ENCODE assay signal across 15 cellular contexts in the genomic region with DNA sequence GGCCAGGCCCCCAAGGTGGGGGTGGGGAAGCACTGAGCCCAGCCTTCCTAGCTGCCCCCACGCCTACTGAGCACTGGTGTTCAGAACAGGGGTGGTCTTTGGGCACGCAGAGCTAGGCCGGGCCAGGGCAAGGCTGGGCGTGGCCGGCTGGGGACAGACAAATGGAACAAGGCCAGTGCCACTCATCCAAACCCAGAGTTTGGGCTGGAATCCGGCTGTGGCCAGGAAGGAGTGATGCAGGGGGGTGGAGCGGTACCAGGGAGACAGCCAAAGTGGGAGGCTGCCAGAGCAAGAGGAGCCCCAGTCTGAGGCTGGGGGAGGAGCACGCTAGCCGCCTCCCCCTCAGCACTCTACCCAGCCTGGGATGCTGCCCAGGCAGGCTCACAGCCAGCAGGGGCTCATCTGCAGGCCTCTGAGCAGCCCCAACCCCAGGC. TPM values are rescaled to one million over a fixed set of nuclear protein-coding genes. Genes with fewer than 3 reads are reported as not detected.
DNase-seq lines count a peak whose midpoint lies in the region; ATAC-seq, FAIRE-seq and TF ChIP-seq lines count a peak whose summit lies in the region.
"Had no signal": no experiment of that assay in that cellular context is flagged by ENCODE, and none has a peak within 500 bp of the region (broad histone marks: within the 10 kb centered on the region; RNA-seq: fewer than 3 reads in every experiment).

No MANE protein-coding gene starts in this region.

- CTCF ChIA-PET in A673 (lab: Charles Lee) = interaction anchor here (0.8 kb wide), 1 partner anchor 10 kb away, joined by 3 read pairs; no protein-coding TSS in a partner anchor

- FAIRE-seq in frontal cortex (lab: Jason Lieb, UNC) = no peak
- FAIRE-seq: TTC549 had no signal

- H3K36me3 Mint-ChIP-seq in nephron progenitor cell (ENCODE audit: low read depth) = peaks cover 23% of the 10 kb centered on the region

- no peaks in the 10 kb centered on the region for H3K27me3 ChIP-seq in A673 (replicated peaks; ENCODE audit: insufficient read depth, low read depth, low read length, poor library complexity)
- H3K27me3 ChIP-seq: upper lobe of left lung had no signal

- no peaks in the 10 kb centered on the region for H3K9me3 Mint-ChIP-seq in nephron progenitor cell
- H3K9me3 Mint-ChIP-seq: neural crest cell had no signal

- no peak overlapping the region for H3K27ac Mint-ChIP-seq in nephron progenitor cell

- no peaks in the 10 kb centered on the region for H3K9me3 ChIP-seq in A673 (ENCODE audit: low read depth, low read length, poor library complexity, severe bottlenecking)
- H3K9me3 ChIP-seq: upper lobe of left lung had no signal

- H3K4me1 ChIP-seq in A673 (ENCODE audit: insufficient read depth, low read length, poor library complexity, severe bottlenecking) = peaks cover 14% of the 10 kb centered on the region

- POLR2A ChIA-PET in A673 (lab: Charles Lee; ENCODE audit: low non-redundant PET) = no interaction called here

- peaks cover 29% of the 10 kb centered on the region for H3K4me1 Mint-ChIP-seq in nephron progenitor cell

- intact Hi-C loops in A673 (cut with micrococcal nuclease; ENCODE audit: unreplicated experiment) = no loop called here

- DNase-seq in A673 (ENCODE audit: low spot score) (peak; percentile 41), frontal cortex (ENCODE audit: low spot score in 2 of 2) (peak; percentile 61 to 66), nephron progenitor cell (peak; percentile 6), NCI-H2081 treated with DMSO at 0.1 percent for 48 hours (lab: John Stamatoyannopoulos, UW) (no peak), DMS53 (lab: John Stamatoyannopoulos, UW) (no peak), NCI-H446 (lab: John Stamatoyannopoulos, UW) (no peak)
- DNase-seq: ACHN, NCI-H1048, NCI-H774, upper lobe of left lung had no signal

- no TSS peak for BruUV-seq in A673 (replicated peaks; lab: Mats Ljungman, UMichigan)

- no peak overlapping the region for H3K4me3 ChIP-seq in A673 (ENCODE audit: low read depth, low read length, poor library complexity, severe bottlenecking)
- H3K4me3 ChIP-seq: upper lobe of left lung had no signal

- ATAC-seq in HG03108 (IDR thresholded peaks at IDR 0.05; ENCODE audit: unreplicated experiment) = no peak
- ATAC-seq: left lobe of liver had no signal

- no peaks in the 10 kb centered on the region for H3K27me3 Mint-ChIP-seq in nephron progenitor cell (ENCODE audit: low read depth, poor library complexity)

- H3K4me3 Mint-ChIP-seq in nephron progenitor cell = no peak overlapping the region

- TF ChIP-seq CTCF in A673 (conservative IDR thresholded peaks at IDR 0.05; ENCODE audit: low read depth, low read length) = no peak
- TF ChIP-seq CTCF in VCaP (conservative IDR thresholded peaks at IDR 0.05) = no peak
- no peak for TF ChIP-seq CTCF in nephron progenitor cell (IDR thresholded peaks at IDR 0.05)

- peaks cover 93% of the 10 kb centered on the region for H3K36me3 ChIP-seq in A673 (ENCODE audit: insufficient read depth, low read length, poor library complexity, severe bottlenecking)

- H3K27ac ChIP-seq in A673 (ENCODE audit: low read depth, low read length, poor library complexity, severe bottlenecking) (no peak overlapping the region), VCaP (0 out of 2 replicates have a peak overlapping the region, but pooled peaks have one; percentile 59)

RNA-seq across cellular contexts. Expression of gene TP53I13, which starts 9.3 kb away (rescaled TPM):
- total RNA-seq in A673 (2021) = 34.6 and 41.4 TPM in 2 replicates
- 4.9 TPM for total RNA-seq in frontal cortex

RNA-seq across cellular contexts. Expression of gene ABHD15, which starts 11.0 kb away (rescaled TPM):
- total RNA-seq in A673 (2021) (5.4 and 8.0 TPM in 2 replicates), frontal cortex (0.41 TPM)

RNA-seq across cellular contexts. Expression of gene GIT1, which starts 11.7 kb away (rescaled TPM):
- total RNA-seq in A673 (2021) = 120 and 125 TPM in 2 replicates
- 30.6 TPM for total RNA-seq in frontal cortex

RNA-seq across cellular contexts. Expression of gene ANKRD13B, which starts 15.1 kb away (rescaled TPM):
- total RNA-seq in A673 (2021) (81.5 and 98.7 TPM in 2 replicates), frontal cortex (19.6 TPM)

RNA-seq across cellular contexts. Expression of gene CORO6, which starts 44.9 kb away (rescaled TPM):
- 19.7 and 28.9 TPM in 2 replicates for total RNA-seq in A673 (2021)
- 0.82 TPM for total RNA-seq in frontal cortex

Comparison
In these comparisons a context has a peak if more than half of its experiments do, and no peak if none do; other contexts are left out.
1. DNase-seq: peak in A673 (single experiment), frontal cortex (2 of 2) and nephron progenitor cell (single experiment); none in NCI-H2081 treated with DMSO at 0.1 percent for 48 hours (single experiment), DMS53 (single experiment) and NCI-H446 (0 of 2).